10 cellular contexts compared by ENCODE assay signal in the genomic region with DNA sequence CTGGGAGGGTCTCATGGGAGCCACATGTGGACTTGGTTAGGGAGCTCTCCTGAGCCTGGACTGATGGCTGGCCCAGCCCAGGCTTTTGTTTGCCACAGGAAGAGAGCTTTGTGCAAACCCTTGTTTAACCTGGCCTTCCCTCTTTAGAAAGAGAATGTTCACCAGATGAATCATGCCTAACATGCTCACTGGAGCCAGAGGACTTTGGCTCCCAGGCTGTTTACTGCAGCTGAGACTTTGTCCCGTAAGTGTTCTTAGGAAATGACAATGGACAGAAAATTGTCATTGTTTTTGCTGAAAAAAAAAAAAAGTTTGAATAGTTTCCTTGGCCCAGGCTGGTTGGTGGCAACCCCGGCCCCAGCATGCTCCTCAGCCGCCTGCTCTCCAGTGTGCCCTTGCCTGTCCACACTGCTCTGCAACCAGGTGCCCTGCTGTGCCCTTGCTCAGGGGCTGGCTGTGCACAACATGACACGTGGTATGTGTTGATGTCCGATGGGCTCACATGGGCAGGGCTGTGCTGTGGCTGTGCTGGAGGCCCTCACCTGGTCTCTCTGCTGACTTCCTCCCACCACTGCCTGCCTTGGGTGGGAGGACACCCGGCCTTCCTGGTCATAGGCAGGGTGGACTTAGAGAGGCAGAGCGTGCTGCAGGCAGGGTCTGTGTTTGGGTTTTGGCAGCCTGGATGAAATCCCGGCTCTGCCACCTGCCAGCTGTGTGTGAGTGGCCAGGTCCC.
DNase-seq lines count a peak whose midpoint lies in the region; ATAC-seq lines count a peak whose summit lies in the region.
"Had no signal": no experiment of that assay in that cellular context is flagged by ENCODE, and none has a peak within 500 bp of the region (broad histone marks: within the 10 kb centered on the region; RNA-seq: fewer than 3 reads in every experiment).

No MANE protein-coding gene starts in this region.

- DNase-seq in EH (ENCODE audit: low read depth): peak; percentile 91
- peak; percentile 81 for DNase-seq in amniotic epithelial cell (ENCODE audit: low read depth)
- DNase-seq in Right ventricle myocardium superior: peak; percentile 71
- peak; percentile 82 for DNase-seq in posterior vena cava (ENCODE audit: low spot score)
- no peak for DNase-seq in putamen (ENCODE audit: low spot score)
- no peak for DNase-seq in NCI-H1105 (lab: John Stamatoyannopoulos, UW)
- no peak for DNase-seq in NCI-H1930 (lab: John Stamatoyannopoulos, UW)
- DNase-seq: COR-L47, NCI-H1048 had no signal

- intact Hi-C loops in Right ventricle myocardium superior (cut with DNase I): no loop called here
- intact Hi-C loops in posterior vena cava (cut with DNase I): loop anchor here in 1 of 2 donors (10.0 kb wide), 1 partner anchor 169 kb away; no protein-coding TSS in a partner anchor

- peak; percentile 79 for ATAC-seq in Right ventricle myocardium superior (ENCODE audit: poor library complexity)
- ATAC-seq in HG03097 (IDR thresholded peaks at IDR 0.05; ENCODE audit: low FRiP score, unreplicated experiment): no peak

Comparison
In these comparisons a context has a peak if more than half of its experiments do, and no peak if none do; other contexts are left out.
1. DNase-seq: peak in EH (single experiment), amniotic epithelial cell (single experiment), Right ventricle myocardium superior (single experiment) and posterior vena cava (single experiment); none in putamen (single experiment), NCI-H1105 (single experiment) and NCI-H1930 (0 of 2).